In genomic region chr7:21568762-21569161, GRCh38 we compare ENCODE assay signal across 11 cellular contexts. TPM values are rescaled to one million over a fixed set of nuclear protein-coding genes. Genes with fewer than 3 reads are reported as not detected.
DNase-seq lines count a peak whose midpoint lies in the region; ATAC-seq and TF ChIP-seq lines count a peak whose summit lies in the region.
"Had no signal": no experiment of that assay in that cellular context is flagged by ENCODE, and none has a peak within 500 bp of the region (broad histone marks: within the 10 kb centered on the region; RNA-seq: fewer than 3 reads in every experiment).

No MANE protein-coding gene starts in this region.

- H3K79me2 ChIP-seq in osteoblast (ENCODE audit: insufficient read depth, low read length), result no peaks in the 10 kb centered on the region

- H3K4me1 Mint-ChIP-seq in activated T-helper 2 cell treated with anti-CD3 and anti-CD28 coated beads, Interferon-gamma antibody, Interleukin-2, Interleukin-4, amounts not matched to agents 10 μg/mL and 5 μg/mL and 100 μg/mL, durations not matched to agents 14 hours and 24 hours and 36 hours (ENCODE audit: low read depth), result no peaks in the 10 kb centered on the region

- POLR2A ChIA-PET in Panc1 (lab: Charles Lee), result interaction anchor here (0.6 kb wide), 1 partner anchor 1919 kb away, joined by 3 read pairs; no protein-coding TSS in a partner anchor

- no peaks in the 10 kb centered on the region for H3K36me3 Mint-ChIP-seq in activated T-helper 2 cell treated with anti-CD3 and anti-CD28 coated beads, Interferon-gamma antibody, Interleukin-2, Interleukin-4, amounts not matched to agents 10 μg/mL and 5 μg/mL and 100 μg/mL, durations not matched to agents 14 hours and 24 hours and 36 hours (ENCODE audit: low read depth)
- H3K36me3 Mint-ChIP-seq: activated naive CD4-positive, alpha-beta T cell treated with anti-CD3 and anti-CD28 coated beads, Interleukin-2, amount 50 U/mL, for 72 hours had no signal

- ATAC-seq in Panc1, result peak; percentile 60; the same call in 1 of the 2 replicates
- no peak for ATAC-seq in HG03457 (IDR thresholded peaks at IDR 0.05; ENCODE audit: unreplicated experiment)
- ATAC-seq in GM19467 (IDR thresholded peaks at IDR 0.05; ENCODE audit: unreplicated experiment), result no peak
- ATAC-seq: activated naive CD4-positive, alpha-beta T cell treated with anti-CD3 and anti-CD28 coated beads, Interleukin-2, amount 50 U/mL, for 72 hours had no signal

- H3K27ac ChIP-seq in Panc1 (ENCODE audit: low read length) (no peak overlapping the region), osteoblast (ENCODE audit: low read depth, low read length) (no peak overlapping the region)
- H3K27ac ChIP-seq: skin epidermis, thyroid gland had no signal

- in situ Hi-C loops in Panc1 (cut with HindIII; ENCODE audit: low pct_unique_long_range_greater_than_20kb, low sequenced_read_pairs), result no loop called here

- H3K4me3 Mint-ChIP-seq in activated T-helper 2 cell treated with anti-CD3 and anti-CD28 coated beads, Interferon-gamma antibody, Interleukin-2, Interleukin-4, amounts not matched to agents 10 μg/mL and 5 μg/mL and 100 μg/mL, durations not matched to agents 14 hours and 24 hours and 36 hours (ENCODE audit: low read depth), result no peak overlapping the region

- H3K4me1 ChIP-seq in Panc1 (ENCODE audit: control insufficient read depth, insufficient read depth, low read length) (no peaks in the 10 kb centered on the region), osteoblast (ENCODE audit: insufficient read depth, low read length) (no peaks in the 10 kb centered on the region)

- no peak overlapping the region for H3K27ac Mint-ChIP-seq in activated T-helper 2 cell treated with anti-CD3 and anti-CD28 coated beads, Interferon-gamma antibody, Interleukin-2, Interleukin-4, amounts not matched to agents 10 μg/mL and 5 μg/mL and 100 μg/mL, durations not matched to agents 14 hours and 24 hours and 36 hours
- H3K27ac Mint-ChIP-seq: activated naive CD4-positive, alpha-beta T cell treated with anti-CD3 and anti-CD28 coated beads, Interleukin-2, amount 50 U/mL, for 72 hours had no signal

- H3K9me3 ChIP-seq in Panc1 (ENCODE audit: control insufficient read depth, insufficient read depth, low read depth, low read length), result no peaks in the 10 kb centered on the region
- no peaks in the 10 kb centered on the region for H3K9me3 ChIP-seq in osteoblast (ENCODE audit: low read depth, low read length)
- H3K9me3 ChIP-seq: thyroid gland had no signal

- CTCF ChIA-PET in Panc1 (lab: Charles Lee), result no interaction called here

- H3K9me3 Mint-ChIP-seq in activated T-helper 2 cell treated with anti-CD3 and anti-CD28 coated beads, Interferon-gamma antibody, Interleukin-2, Interleukin-4, amounts not matched to agents 10 μg/mL and 5 μg/mL and 100 μg/mL, durations not matched to agents 14 hours and 24 hours and 36 hours, result no peaks in the 10 kb centered on the region
- H3K9me3 Mint-ChIP-seq: activated naive CD4-positive, alpha-beta T cell treated with anti-CD3 and anti-CD28 coated beads, Interleukin-2, amount 50 U/mL, for 72 hours had no signal

- no peak overlapping the region for H2AFZ ChIP-seq in osteoblast (ENCODE audit: low read length)

- intact Hi-C loops in Panc1 (cut with micrococcal nuclease; ENCODE audit: unreplicated experiment), result no loop called here
- intact Hi-C loops in activated T-helper 2 cell treated with anti-CD3 and anti-CD28 coated beads, Interferon-gamma antibody, Interleukin-2, Interleukin-4, amounts not matched to agents 10 μg/mL and 5 μg/mL and 100 μg/mL, durations not matched to agents 14 hours and 24 hours and 36 hours (cut with micrococcal nuclease), result no loop called here

- no peak overlapping the region for H3K4me2 ChIP-seq in osteoblast (ENCODE audit: insufficient read depth, low read length)

- peak; percentile 48; the same call in 1 of the 2 replicates for TF ChIP-seq CTCF in Panc1 (IDR thresholded peaks at IDR 0.05)
- TF ChIP-seq CTCF in osteoblast (IDR thresholded peaks at IDR 0.05; ENCODE audit: extremely low read depth, low read depth, low read length), result no peak

- H3K36me3 ChIP-seq in Panc1 (ENCODE audit: control insufficient read depth, insufficient read depth, low read length) (no peaks in the 10 kb centered on the region), osteoblast (ENCODE audit: insufficient read depth, low read length) (no peaks in the 10 kb centered on the region)
- H3K36me3 ChIP-seq: thyroid gland had no signal

- DNase-seq in CD1c-positive myeloid dendritic cell (ENCODE audit: extremely low spot score), result peak; percentile 37
- peak; percentile 21 for DNase-seq in HCEC 1CT
- no peak for DNase-seq in Panc1 (ENCODE audit: low read depth, low spot score)
- DNase-seq in iPS-NIHi11 (ENCODE audit: low spot score), result peak; percentile 29
- DNase-seq in osteoblast (ENCODE audit: insufficient read length, low spot score, missing footprints), result no peak
- no peak for DNase-seq in activated T-helper 2 cell treated with anti-CD3 and anti-CD28 coated beads, Interferon-gamma antibody, Interleukin-2, Interleukin-4, amounts not matched to agents 10 μg/mL and 5 μg/mL and 100 μg/mL, durations not matched to agents 14 hours and 24 hours and 36 hours (ENCODE audit: low spot score)
- DNase-seq: thyroid gland had no signal

- H3K4me3 ChIP-seq in Panc1 (ENCODE audit: low read depth in 2 of 2, low read length in 2 of 2), result no peak overlapping the region
- no peak overlapping the region for H3K4me3 ChIP-seq in osteoblast (ENCODE audit: insufficient read depth, low read length)
- H3K4me3 ChIP-seq: skin epidermis, thyroid gland had no signal

- H3K27me3 Mint-ChIP-seq in activated T-helper 2 cell treated with anti-CD3 and anti-CD28 coated beads, Interferon-gamma antibody, Interleukin-2, Interleukin-4, amounts not matched to agents 10 μg/mL and 5 μg/mL and 100 μg/mL, durations not matched to agents 14 hours and 24 hours and 36 hours (ENCODE audit: low read depth), result peaks cover 16% of the 10 kb centered on the region

- no TSS peak for BruUV-seq in Panc1 (replicated peaks; lab: Mats Ljungman, UMichigan)

- no peaks in the 10 kb centered on the region for H4K20me1 ChIP-seq in osteoblast (ENCODE audit: insufficient read depth, low read length)

- peaks cover 7% of the 10 kb centered on the region for H3K27me3 ChIP-seq in Panc1 (ENCODE audit: control insufficient read depth, insufficient read depth, low read length)
- H3K27me3 ChIP-seq in osteoblast (ENCODE audit: insufficient read depth, low read length), result no peaks in the 10 kb centered on the region
- H3K27me3 ChIP-seq: thyroid gland had no signal

RNA-seq across cellular contexts. Expression of gene DNAH11, which starts 25.9 kb away (rescaled TPM):
- total RNA-seq in Panc1 (2021; ENCODE audit: unreplicated experiment), result 0.15 TPM
- 0.12 TPM for polyA plus RNA-seq in Panc1 (2012; ENCODE audit: insufficient read length)
- under 0.01 and 1.1 TPM in 2 replicates for total RNA-seq in osteoblast
- total RNA-seq in activated T-helper 2 cell treated with anti-CD3 and anti-CD28 coated beads, Interferon-gamma antibody, Interleukin-2, Interleukin-4, amounts not matched to agents 10 μg/mL and 5 μg/mL and 100 μg/mL, durations not matched to agents 14 hours and 24 hours and 36 hours, result 2.0 and 3.7 TPM in 2 replicates

Comparison
In these comparisons a context has a peak if more than half of its experiments do, and no peak if none do; other contexts are left out.
1. DNase-seq: peak in CD1c-positive myeloid dendritic cell (single experiment), HCEC 1CT (single experiment) and iPS-NIHi11 (single experiment); none in Panc1 (single experiment), osteoblast (single experiment) and activated T-helper 2 cell treated with anti-CD3 and anti-CD28 coated beads, Interferon-gamma antibody, Interleukin-2, Interleukin-4, amounts not matched to agents 10 μg/mL and 5 μg/mL and 100 μg/mL, durations not matched to agents 14 hours and 24 hours and 36 hours (single experiment).